Comparison of ENCODE assay signal across 27 cellular contexts in genomic region chr4:136931771-136932170, GRCh38.
"Had no signal": no experiment of that assay in that cellular context is flagged by ENCODE, and none has a peak within 500 bp of the region (broad histone marks: within the 10 kb centered on the region; RNA-seq: fewer than 3 reads in every experiment).

No MANE protein-coding gene starts in this region.

- H3K4me3 Mint-ChIP-seq: dendritic cell treated with granulocyte-macrophage colony-stimulating factor and Interleukin-4, amounts not matched to agents 40 ng/mL and 50 ng/mL, for 4 days; memory B cell; mesothelial cell of epicardium; naive B cell; natural killer cell treated with Interleukin-12 subunit alpha and Interleukin-12 subunit beta and Interleukin-15 and Interleukin-18, amount 100 ng/mL, for 72 hours; neural progenitor cell; stimulated activated effector memory CD8-positive, alpha-beta T cell treated with anti-CD3 and anti-CD28 coated beads, Interleukin-12 subunit alpha, Interleukin-12 subunit beta, amount 100 ng/mL, for 72 hours; type B pancreatic cell had no signal

- H3K4me3 ChIP-seq: colonic mucosa, esophagus squamous epithelium, lung, mucosa of descending colon, neural progenitor cell, prostate gland, sigmoid colon, testis, tibial artery had no signal

- DNase-seq: colonic mucosa; effector CD8-positive, alpha-beta T cell; erythroblast; esophagus squamous epithelium; foreskin fibroblast; head of caudate nucleus; mucosa of descending colon; naive B cell; nucleus accumbens; right cardiac atrium; sigmoid colon; stimulated activated CD4-positive, alpha-beta T cell treated with anti-CD3 and anti-CD28 coated beads, Interleukin-2, amount 100 ng/mL, for 24 hours; stimulated activated CD4-positive, alpha-beta T cell treated with anti-CD3 and anti-CD28 coated beads, Interleukin-4, amount 100 ng/mL, for 24 hours; stimulated activated naive CD4-positive, alpha-beta T cell treated with Interleukin-2 at 50 U/mL for 16 hours; substantia nigra; testis; tibial artery had no signal

- H3K27me3 ChIP-seq: colonic mucosa, esophagus squamous epithelium, neural progenitor cell, sigmoid colon, testis, tibial artery had no signal

- H3K4me1 Mint-ChIP-seq: memory B cell; naive B cell; neural progenitor cell; stimulated activated effector memory CD8-positive, alpha-beta T cell treated with anti-CD3 and anti-CD28 coated beads, Interleukin-12 subunit alpha, Interleukin-12 subunit beta, amount 100 ng/mL, for 72 hours had no signal

- H3K4me1 ChIP-seq: colonic mucosa, esophagus squamous epithelium, neural progenitor cell, prostate gland, sigmoid colon, testis had no signal

- H3K36me3 ChIP-seq: colonic mucosa, esophagus squamous epithelium, neural progenitor cell, prostate gland, sigmoid colon, tibial artery had no signal

- H3K27me3 Mint-ChIP-seq: dendritic cell treated with granulocyte-macrophage colony-stimulating factor and Interleukin-4, amounts not matched to agents 40 ng/mL and 50 ng/mL, for 4 days; memory B cell; naive B cell; natural killer cell treated with Interleukin-12 subunit alpha and Interleukin-12 subunit beta and Interleukin-15 and Interleukin-18, amount 100 ng/mL, for 72 hours; type B pancreatic cell had no signal

- H3K9me3 ChIP-seq: colonic mucosa, esophagus squamous epithelium, mucosa of descending colon, prostate gland, sigmoid colon, testis, tibial artery had no signal

- ATAC-seq: left lobe of liver; mucosa of descending colon; natural killer cell treated with Interleukin-12 subunit alpha and Interleukin-12 subunit beta and Interleukin-15 and Interleukin-18, amount 100 ng/mL, for 72 hours; right cardiac atrium; stimulated activated effector memory CD8-positive, alpha-beta T cell treated with anti-CD3 and anti-CD28 coated beads, Interleukin-12 subunit alpha, Interleukin-12 subunit beta, amount 100 ng/mL, for 72 hours had no signal

- H3K27ac ChIP-seq: colonic mucosa, esophagus squamous epithelium, neural progenitor cell, prostate gland, sigmoid colon, testis, tibial artery had no signal

- H3K36me3 Mint-ChIP-seq: memory B cell; naive B cell; natural killer cell treated with Interleukin-12 subunit alpha and Interleukin-12 subunit beta and Interleukin-15 and Interleukin-18, amount 100 ng/mL, for 72 hours; neural progenitor cell; stimulated activated effector memory CD8-positive, alpha-beta T cell treated with anti-CD3 and anti-CD28 coated beads, Interleukin-12 subunit alpha, Interleukin-12 subunit beta, amount 100 ng/mL, for 72 hours; type B pancreatic cell had no signal

- H3K9me3 Mint-ChIP-seq: neural progenitor cell had no signal

- H3K27ac Mint-ChIP-seq: dendritic cell treated with granulocyte-macrophage colony-stimulating factor and Interleukin-4, amounts not matched to agents 40 ng/mL and 50 ng/mL, for 4 days; memory B cell; mesothelial cell of epicardium; naive B cell; natural killer cell treated with Interleukin-12 subunit alpha and Interleukin-12 subunit beta and Interleukin-15 and Interleukin-18, amount 100 ng/mL, for 72 hours; neural progenitor cell; stimulated activated effector memory CD8-positive, alpha-beta T cell treated with anti-CD3 and anti-CD28 coated beads, Interleukin-12 subunit alpha, Interleukin-12 subunit beta, amount 100 ng/mL, for 72 hours; type B pancreatic cell had no signal
